21 cellular contexts compared by ENCODE assay signal in the genomic region with DNA sequence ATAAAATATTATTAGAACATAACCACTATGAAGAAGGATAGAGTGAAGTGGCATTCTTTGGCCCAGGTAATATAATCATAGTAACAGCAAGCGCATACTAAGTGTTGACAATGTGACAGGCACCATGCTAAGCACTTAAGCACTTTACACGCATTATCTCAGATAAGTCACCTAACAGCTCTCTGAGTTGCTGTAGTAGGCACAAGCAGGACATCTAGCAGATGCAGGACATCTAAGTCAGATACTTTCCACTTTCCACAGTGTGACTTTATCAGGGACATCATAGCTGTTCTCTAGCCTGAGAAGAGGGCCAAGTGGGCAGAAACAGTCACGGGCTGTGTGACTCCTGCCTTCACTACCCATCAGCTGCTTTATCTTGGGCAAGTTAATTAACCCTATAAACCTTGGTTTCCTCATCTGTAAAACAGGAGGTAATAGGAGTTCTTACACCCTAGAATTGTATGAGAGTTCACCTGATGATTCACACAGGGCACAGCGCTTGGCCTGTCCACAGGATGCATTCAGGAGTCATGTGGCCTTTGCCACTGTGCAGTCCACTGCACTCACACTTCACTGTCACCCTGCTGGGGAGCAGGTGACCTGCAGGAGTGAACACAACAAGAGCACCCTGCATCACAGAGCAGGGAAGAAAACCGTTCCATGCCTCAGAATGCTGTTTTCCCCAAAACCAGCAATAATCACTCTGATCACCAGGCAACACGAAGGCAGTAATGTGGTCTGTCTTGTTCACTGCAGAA. TPM values are rescaled to one million over a fixed set of nuclear protein-coding genes. Genes with fewer than 3 reads are reported as not detected.
DNase-seq lines count a peak whose midpoint lies in the region; ATAC-seq and TF ChIP-seq lines count a peak whose summit lies in the region.
"Had no signal": no experiment of that assay in that cellular context is flagged by ENCODE, and none has a peak within 500 bp of the region (broad histone marks: within the 10 kb centered on the region; RNA-seq: fewer than 3 reads in every experiment).

No MANE protein-coding gene starts in this region.

- no peak overlapping the region for H3K27ac ChIP-seq in heart left ventricle
- H3K27ac ChIP-seq in esophagus squamous epithelium: no peak overlapping the region
- H3K27ac ChIP-seq: SK-N-MC had no signal

- no peak overlapping the region; the same call in 1 of the 2 replicates for H3K27ac Mint-ChIP-seq in HFFc6
- peak overlapping the region; percentile 29 for H3K27ac Mint-ChIP-seq in nephron progenitor cell
- H3K27ac Mint-ChIP-seq: CD8-positive, alpha-beta T cell had no signal

- ATAC-seq in heart left ventricle: peak; percentile 52 to 82 (median 72)
- no peak for ATAC-seq in GM18868 (IDR thresholded peaks at IDR 0.05; ENCODE audit: unreplicated experiment)
- ATAC-seq: CD8-positive, alpha-beta T cell had no signal

- H3K27me3 ChIP-seq in heart left ventricle (no peaks in the 10 kb centered on the region), esophagus squamous epithelium (no peaks in the 10 kb centered on the region)
- H3K27me3 ChIP-seq: BE2C had no signal

- TF ChIP-seq POLR2A in heart left ventricle (IDR thresholded peaks at IDR 0.05): no peak
- TF ChIP-seq POLR2A in esophagus squamous epithelium (IDR thresholded peaks at IDR 0.05): no peak

- DNase-seq in GM12864 (ENCODE audit: low read depth) (no peak), HFFc6 (no peak), heart left ventricle (no peak), nephron progenitor cell (no peak), esophagus squamous epithelium (lab: John Stamatoyannopoulos, UW) (no peak), islet precursor cell (no peak), H4 (ENCODE audit: low spot score) (no peak)
- DNase-seq: BE2C; CD8-positive, alpha-beta T cell; DND-41; GF-D8; NCI-H1436 treated with DMSO at 0.1 percent for 48 hours; NCI-H2081; NCI-H524; NK-92 treated with Interleukin-12 subunit alpha and Interleukin-12 subunit beta, amount 100 ng/mL, for 24 hours; OCI-M1 had no signal

- H3K9me3 ChIP-seq in heart left ventricle (no peaks in the 10 kb centered on the region), esophagus squamous epithelium (no peaks in the 10 kb centered on the region)
- H3K9me3 ChIP-seq: BE2C, HAP-1 had no signal

- H3K4me1 Mint-ChIP-seq in HFFc6 (ENCODE audit: low read depth): peaks cover 17% of the 10 kb centered on the region
- H3K4me1 Mint-ChIP-seq in nephron progenitor cell: peaks cover 21% of the 10 kb centered on the region

- H3K4me1 ChIP-seq in heart left ventricle (peaks cover 0 to 81% (median 10%) of the 10 kb centered on the region in 12 donors), esophagus squamous epithelium (peaks cover 11 to 28% (median 15%) of the 10 kb centered on the region in 3 donors)
- H3K4me1 ChIP-seq: BE2C had no signal

- 60 to 72% (median 70%) methylated on average over 6 of the region's 6 CpGs for WGBS in heart left ventricle, 4 donors
- WGBS in esophagus squamous epithelium, 2 donors: 71 to 87% methylated on average over 5 to 6 of the region's 6 CpGs

- H3K27me3 Mint-ChIP-seq in HFFc6 (ENCODE audit: insufficient read depth) (no peaks in the 10 kb centered on the region; the same call in 1 of the 2 replicates), nephron progenitor cell (ENCODE audit: low read depth, poor library complexity) (no peaks in the 10 kb centered on the region)
- H3K27me3 Mint-ChIP-seq: IgD-negative memory B cell had no signal

- H3K36me3 Mint-ChIP-seq in HFFc6 (ENCODE audit: low read depth) (peaks cover 30% of the 10 kb centered on the region), nephron progenitor cell (ENCODE audit: low read depth) (no peaks in the 10 kb centered on the region)

- no peak overlapping the region for H3K4me3 ChIP-seq in GM12864 (ENCODE audit: low read depth, low read length)
- H3K4me3 ChIP-seq in heart left ventricle: no peak overlapping the region
- H3K4me3 ChIP-seq in esophagus squamous epithelium: no peak overlapping the region
- H3K4me3 ChIP-seq: HAP-1, SK-N-MC had no signal

- no peak overlapping the region for H3K4me3 Mint-ChIP-seq in HFFc6
- no peak overlapping the region for H3K4me3 Mint-ChIP-seq in nephron progenitor cell
- H3K4me3 Mint-ChIP-seq: CD8-positive, alpha-beta T cell; IgD-negative memory B cell had no signal

- H3K9me3 Mint-ChIP-seq in HFFc6 (no peaks in the 10 kb centered on the region), nephron progenitor cell (no peaks in the 10 kb centered on the region)
- H3K9me3 Mint-ChIP-seq: CD8-positive, alpha-beta T cell; IgD-negative memory B cell had no signal

- H3K36me3 ChIP-seq in heart left ventricle: peaks cover 0 to 40% (median 9%) of the 10 kb centered on the region in 9 donors
- peaks cover 0 to 48% (median 7%) of the 10 kb centered on the region in 3 donors for H3K36me3 ChIP-seq in esophagus squamous epithelium
- H3K36me3 ChIP-seq: BE2C, HAP-1 had no signal

- TF ChIP-seq CTCF in GM12864 (IDR thresholded peaks at IDR 0.05; ENCODE audit: low read depth, low read length, missing control alignments) (peak; percentile 17), HFFc6 (IDR thresholded peaks at IDR 0.05) (peak; percentile 13; the same call in 1 of the 2 replicates), heart left ventricle (IDR thresholded peaks at IDR 0.05) (no peak), nephron progenitor cell (IDR thresholded peaks at IDR 0.05) (no peak), esophagus squamous epithelium (IDR thresholded peaks at IDR 0.05) (no peak)

- intact Hi-C loops in heart left ventricle (cut with DNase I): no loop called here
- intact Hi-C loops in esophagus squamous epithelium (cut with DNase I): no loop called here

RNA-seq across cellular contexts. Expression of gene LIPA, which starts 12.4 kb away (rescaled TPM):
- total RNA-seq in HFFc6 (2021; fragmentation: NEBNext Ultra II Directional; extraction: Animal tissue kit (Norgen Biotek cat#: 25700)): 100 to 1,000 TPM; 108 to 212 (median 122) TPM
- total RNA-seq in heart left ventricle: 100 to 1,000 TPM in 1 of 9 donors, 10 to 100 TPM in 8; 13.6 to 127 (median 18.8) TPM
- polyA plus RNA-seq in heart left ventricle: 10 to 100 TPM in 1 of 2 donors, 1 to 10 TPM in 1; 4.8 to 22.1 TPM
- 10 to 100 TPM; 19.9 to 64.1 (median 28.8) TPM for total RNA-seq in esophagus squamous epithelium
- total RNA-seq in H4 (2014; rRNA removed; shearing (Covaris generic)): 69.7 and 101 TPM in 2 replicates

RNA-seq across cellular contexts. Expression of gene CH25H, which starts 32.0 kb away (rescaled TPM):
- under 1 TPM in 5 of 6 experiments, not detected in 1; 0.09 to 0.18 (median 0.12) TPM for total RNA-seq in HFFc6 (2021; fragmentation: NEBNext Ultra II Directional; extraction: Animal tissue kit (Norgen Biotek cat#: 25700))
- total RNA-seq in heart left ventricle (1 to 10 TPM in 3 of 9 donors, under 1 TPM in 6; 0.28 to 3.5 (median 0.42) TPM), esophagus squamous epithelium (10 to 100 TPM in 2 of 4 donors, 1 to 10 TPM in 2; 6.4 to 27.8 (median 11.5) TPM)
- under 1 TPM; 0.24 to 0.27 TPM for polyA plus RNA-seq in heart left ventricle
- total RNA-seq in H4 (2014; rRNA removed; shearing (Covaris generic)): 0.12 TPM in 1 of 2 replicates, not detected in the other
- total RNA-seq: HT-29 had no signal
- polyA plus RNA-seq: IgD-negative memory B cell had no signal

Comparison
In these comparisons a context has a peak if more than half of its experiments do, and no peak if none do; other contexts are left out.
1. CTCF ChIP-seq: peak in GM12864 (single experiment) and HFFc6 (single experiment); none in heart left ventricle (0 of 12), nephron progenitor cell (single experiment) and esophagus squamous epithelium (0 of 6).